8 cellular contexts compared by ENCODE assay signal in genomic region chr10:61140765-61141392, GRCh38.
DNase-seq lines count a peak whose midpoint lies in the region; ATAC-seq, FAIRE-seq and TF ChIP-seq lines count a peak whose summit lies in the region.

No MANE protein-coding gene starts in this region.

- BruUV-seq in K562 (replicated peaks; lab: Mats Ljungman, UMichigan) = no TSS peak

- no peaks in the 10 kb centered on the region for H3K9me1 ChIP-seq in K562 (ENCODE audit: control insufficient read depth, insufficient read depth, low read length)

- DNase-seq in DMS153 (lab: John Stamatoyannopoulos, UW) (peak; percentile 67), H4 (ENCODE audit: low spot score) (peak; percentile 69), NCI-H1694 treated with DMSO at 0.1 percent for 48 hours (lab: John Stamatoyannopoulos, UW) (peak; percentile 73), K562 (ENCODE audit: extremely low read depth in 1 of 4, low spot score in 3 of 4) (peak; percentile 27 to 62 (median 38)), iPS-NIHi11 (ENCODE audit: low spot score) (peak; percentile 28), suprapubic skin (ENCODE audit: low spot score in 2 of 2) (no peak)
- no peak for DNase-seq in activated CD4-positive, alpha-beta T cell treated with anti-CD3 and anti-CD28 coated beads, Interleukin-2, amount 10 ng/mL, durations not matched to agents 7 days and 5 days

- intact Hi-C loops in K562 (cut with micrococcal nuclease) = loop anchor here (2.0 to 10.0 kb wide), 6 partner anchors 51 to 1104 kb away; no protein-coding TSS in a partner anchor

- TF ChIP-seq EP300 in K562 (IDR thresholded peaks at IDR 0.05; ENCODE audit: low read length) (no peak), suprapubic skin (IDR thresholded peaks at IDR 0.05) (no peak)

- H3K27ac ChIP-seq in K562 (ENCODE audit: extremely low read depth, low read depth, low read length) = no peak overlapping the region
- no peak overlapping the region for H3K27ac ChIP-seq in suprapubic skin

- ATAC-seq in K562 (peak; percentile 83), HG03521 (IDR thresholded peaks at IDR 0.05; ENCODE audit: unreplicated experiment) (no peak)

- TF ChIP-seq RAD21 in K562 (CRISPR knock-in tag; conservative IDR thresholded peaks at IDR 0.05 in 1 of 2, IDR thresholded peaks at IDR 0.05 in 1 of 2) = peak; percentile 70 to 79

- H3K4me1 ChIP-seq in K562 (replicated peaks in 1 of 2; ENCODE audit: control insufficient read depth in 2 of 2, insufficient read depth in 2 of 2, low read length in 2 of 2) (no peaks in the 10 kb centered on the region), suprapubic skin (peaks cover 10% of the 10 kb centered on the region)

- H3K9ac ChIP-seq in K562 (ENCODE audit: insufficient read depth in 1 of 2, low read depth in 2 of 2, low read length in 2 of 2) = no peak overlapping the region

- POLR2A ChIA-PET in K562 (lab: Yijun Ruan, JAX) = interaction anchor here (0.6 to 1.5 kb wide), 4 partner anchors 23 to 236 kb away, joined by 3 to 5 read pairs (median 3); no protein-coding TSS in a partner anchor
- POLR2A ChIA-PET in activated CD4-positive, alpha-beta T cell treated with anti-CD3 and anti-CD28 coated beads, Interleukin-2, amount 10 ng/mL, durations not matched to agents 7 days and 5 days (lab: Charles Lee) = interaction anchor here (0.7 kb wide), 1 partner anchor 610 kb away, joined by 11 read pairs; no protein-coding TSS in a partner anchor

- no peaks in the 10 kb centered on the region for H4K20me1 ChIP-seq in K562 (replicated peaks; ENCODE audit: control insufficient read depth, insufficient read depth, low read length)

- FAIRE-seq in K562 (lab: Jason Lieb, UNC) = peak; percentile 49

- WGBS in K562 (ENCODE audit: insufficient coverage, low coverage, missing lambda C conversion rate) = under 1% methylated on average over 7 of the region's 7 CpGs
- 22% methylated on average over 7 of the region's 7 CpGs for WGBS in suprapubic skin

- no peaks in the 10 kb centered on the region for H3K79me2 ChIP-seq in K562 (ENCODE audit: control insufficient read depth, insufficient read depth, low read length)

- no peaks in the 10 kb centered on the region for H3K9me3 Mint-ChIP-seq in activated CD4-positive, alpha-beta T cell treated with anti-CD3 and anti-CD28 coated beads, Interleukin-2, amount 10 ng/mL, durations not matched to agents 7 days and 5 days

- H3K36me3 Mint-ChIP-seq in activated CD4-positive, alpha-beta T cell treated with anti-CD3 and anti-CD28 coated beads, Interleukin-2, amount 10 ng/mL, durations not matched to agents 7 days and 5 days (ENCODE audit: low read depth) = no peaks in the 10 kb centered on the region

- TF ChIP-seq CTCF in K562 (IDR thresholded peaks at IDR 0.05 in 2 of 3, conservative IDR thresholded peaks at IDR 0.05 in 1 of 3; ENCODE audit: insufficient read depth in 2 of 3, low read depth in 1 of 3, low read length in 3 of 3) (peak; percentile 52 to 79 (median 67); a peak in 5 of 6 replicates), suprapubic skin (IDR thresholded peaks at IDR 0.05) (peak; percentile 32 to 54)

- H3K4me1 Mint-ChIP-seq in activated CD4-positive, alpha-beta T cell treated with anti-CD3 and anti-CD28 coated beads, Interleukin-2, amount 10 ng/mL, durations not matched to agents 7 days and 5 days = no peaks in the 10 kb centered on the region

- no peaks in the 10 kb centered on the region for H3K9me3 ChIP-seq in K562 (replicated peaks; ENCODE audit: control insufficient read depth, insufficient read depth, low read depth, low read length)
- H3K9me3 ChIP-seq in suprapubic skin = no peaks in the 10 kb centered on the region

- H3K4me2 ChIP-seq in K562 (ENCODE audit: insufficient read depth, low read length) = no peak overlapping the region

- H3K27me3 Mint-ChIP-seq in activated CD4-positive, alpha-beta T cell treated with anti-CD3 and anti-CD28 coated beads, Interleukin-2, amount 10 ng/mL, durations not matched to agents 7 days and 5 days = peaks cover 6% of the 10 kb centered on the region

- H3K27me3 ChIP-seq in K562 (ENCODE audit: control insufficient read depth in 2 of 2, insufficient read depth in 2 of 2, low read length in 2 of 2) (no peaks in the 10 kb centered on the region), suprapubic skin (no peaks in the 10 kb centered on the region)

- CTCF ChIA-PET in K562 (lab: Yijun Ruan, JAX; ENCODE audit: low intra/inter-chr PET ratio) = interaction anchor here (0.8 to 1.7 kb wide), 5 partner anchors 143 to 592 kb away, joined by 3 to 7 read pairs (median 3); no protein-coding TSS in a partner anchor
- CTCF ChIA-PET in activated CD4-positive, alpha-beta T cell treated with anti-CD3 and anti-CD28 coated beads, Interleukin-2, amount 10 ng/mL, durations not matched to agents 7 days and 5 days (lab: Charles Lee) = interaction anchor here (0.7 kb wide), 2 partner anchors 107 to 1669 kb away, joined by 4 to 7 read pairs; no protein-coding TSS in a partner anchor

- H3K27ac Mint-ChIP-seq in activated CD4-positive, alpha-beta T cell treated with anti-CD3 and anti-CD28 coated beads, Interleukin-2, amount 10 ng/mL, durations not matched to agents 7 days and 5 days = no peak overlapping the region

- H3K4me3 Mint-ChIP-seq in activated CD4-positive, alpha-beta T cell treated with anti-CD3 and anti-CD28 coated beads, Interleukin-2, amount 10 ng/mL, durations not matched to agents 7 days and 5 days = no peak overlapping the region

- no peaks in the 10 kb centered on the region for H3K36me3 ChIP-seq in K562 (ENCODE audit: control insufficient read depth, insufficient read depth, low read length)
- no peaks in the 10 kb centered on the region for H3K36me3 ChIP-seq in suprapubic skin

- in situ Hi-C loops in K562 (cut with MboI) = no loop called here

- H3K4me3 ChIP-seq in K562 (no peak overlapping the region), suprapubic skin (no peak overlapping the region)

- TF ChIP-seq POLR2A in K562 (conservative IDR thresholded peaks at IDR 0.05) (no peak), suprapubic skin (IDR thresholded peaks at IDR 0.05) (no peak)

- peak overlapping the region; percentile 20; the same call in 1 of the 2 replicates for H2AFZ ChIP-seq in K562 (ENCODE audit: low read depth, low read length)

TF ChIP-seq in K562, 482 proteins besides CTCF, POLR2A, EP300 and RAD21:
- TF ChIP-seq ARID3A (IDR thresholded peaks at IDR 0.05; ENCODE audit: borderline replicate concordance, low read depth, low read length) (0 out of 2 replicates have a peak, but pooled peaks have one; percentile 37), DNMT1 (IDR thresholded peaks at IDR 0.05) (no peak), SMC3 (conservative IDR thresholded peaks at IDR 0.05; ENCODE audit: insufficient read depth, low read depth, low read length) (peak; percentile 19; the same call in 1 of the 2 replicates), ZNF512 (tag; IDR thresholded peaks at IDR 0.05) (0 out of 2 replicates have a peak, but pooled peaks have one; percentile 43), MAFG (tag; conservative IDR thresholded peaks at IDR 0.05) (0 out of 2 replicates have a peak, but pooled peaks have one; percentile 7), ZNF764 (CRISPR knock-in tag; IDR thresholded peaks at IDR 0.05; ENCODE audit: low read depth) (0 out of 2 replicates have a peak, but pooled peaks have one; percentile 27), SMARCA4 (IDR thresholded peaks at IDR 0.05) (no peak), DEAF1 (CRISPR knock-in tag; IDR thresholded peaks at IDR 0.05) (peak; percentile 52), TEAD4 (IDR thresholded peaks at IDR 0.05; ENCODE audit: low read length) (no peak), TEAD4 (CRISPR knock-in tag; IDR thresholded peaks at IDR 0.05; ENCODE audit: borderline replicate concordance) (no peak), ZNF384 (IDR thresholded peaks at IDR 0.05; ENCODE audit: low read depth, low read length) (peak; percentile 87)

Comparison
In these comparisons a context has a peak if more than half of its experiments do, and no peak if none do; other contexts are left out.
1. DNase-seq: peak in DMS153 (single experiment), H4 (single experiment), NCI-H1694 treated with DMSO at 0.1 percent for 48 hours (single experiment), K562 (4 of 4) and iPS-NIHi11 (single experiment); none in suprapubic skin (0 of 2) and activated CD4-positive, alpha-beta T cell treated with anti-CD3 and anti-CD28 coated beads, Interleukin-2, amount 10 ng/mL, durations not matched to agents 7 days and 5 days (single experiment).